Comparison of ENCODE assay signal across 8 cellular contexts in genomic region chr16:85360323-85361277, GRCh38.
DNase-seq lines count a peak whose midpoint lies in the region; ATAC-seq and TF ChIP-seq lines count a peak whose summit lies in the region.

No MANE protein-coding gene starts in this region.

- H3K4me1 Mint-ChIP-seq in mesothelial cell of epicardium = peaks cover 44% of the 10 kb centered on the region

- DNase-seq in D341Med (ENCODE audit: low spot score) (peak; percentile 88), NCI-H146 (lab: John Stamatoyannopoulos, UW) (peak; percentile 92), SHP77 treated with DMSO at 0.1 percent for 48 hours (lab: John Stamatoyannopoulos, UW) (peak; percentile 97), mesothelial cell of epicardium (ENCODE audit: low spot score in 2 of 2, unreplicated experiment in 2 of 2) (no peak), UCSD-AML1 (lab: John Stamatoyannopoulos, UW; ENCODE audit: unreplicated experiment) (no peak), SIG-M5 treated with dmso at 0.1 percent for 504 hours (lab: John Stamatoyannopoulos, UW; ENCODE audit: unreplicated experiment) (no peak), ACHN (no peak)

- no peak for ATAC-seq in GM21526 (IDR thresholded peaks at IDR 0.05; ENCODE audit: low FRiP score, unreplicated experiment)

- peaks cover 6% of the 10 kb centered on the region for H3K36me3 Mint-ChIP-seq in mesothelial cell of epicardium

- H3K9me3 Mint-ChIP-seq in mesothelial cell of epicardium = peaks cover 7% of the 10 kb centered on the region

- no peak for TF ChIP-seq CTCF in mesothelial cell of epicardium (IDR thresholded peaks at IDR 0.05; ENCODE audit: unreplicated experiment)

- peak overlapping the region; percentile 65 for H3K27ac Mint-ChIP-seq in mesothelial cell of epicardium

- no peak overlapping the region for H3K4me3 Mint-ChIP-seq in mesothelial cell of epicardium

- in situ Hi-C loops in ACHN (cut with HindIII; ENCODE audit: low pct_ligation_motif_present, low pct_unique_long_range_greater_than_20kb, low sequenced_read_pairs) = no loop called here

- no peaks in the 10 kb centered on the region for H3K27me3 Mint-ChIP-seq in mesothelial cell of epicardium (ENCODE audit: low read depth)

Comparison
In these comparisons a context has a peak if more than half of its experiments do, and no peak if none do; other contexts are left out.
1. DNase-seq: peak in D341Med (single experiment), NCI-H146 (single experiment) and SHP77 treated with DMSO at 0.1 percent for 48 hours (single experiment); none in mesothelial cell of epicardium (0 of 2), UCSD-AML1 (single experiment), SIG-M5 treated with dmso at 0.1 percent for 504 hours (single experiment) and ACHN (single experiment).